In the genomic region with DNA sequence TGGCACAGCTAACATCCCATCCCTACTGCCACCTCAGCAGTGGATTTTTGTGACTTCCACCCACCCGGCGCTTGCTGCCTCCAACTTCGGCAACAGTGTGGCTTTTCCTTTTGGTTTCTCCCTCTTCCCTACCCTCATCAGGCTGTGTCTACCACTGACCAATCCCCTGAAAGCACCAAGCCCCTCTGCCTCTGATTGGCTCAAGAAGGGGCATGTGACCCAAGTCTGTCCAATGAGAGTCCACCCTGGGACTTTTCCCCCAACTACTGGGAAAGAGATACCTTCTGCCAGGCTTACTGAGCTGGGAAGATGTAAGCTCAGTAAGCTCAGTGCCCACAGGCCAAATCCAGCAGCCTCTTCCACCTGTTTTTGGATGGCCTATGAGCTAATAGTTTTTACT, we compare ENCODE assay signal across 16 cellular contexts. TPM values are rescaled to one million over a fixed set of nuclear protein-coding genes. Genes with fewer than 3 reads are reported as not detected.
DNase-seq lines count a peak whose midpoint lies in the region; ATAC-seq and TF ChIP-seq lines count a peak whose summit lies in the region.
"Had no signal": no experiment of that assay in that cellular context is flagged by ENCODE, and none has a peak within 500 bp of the region (broad histone marks: within the 10 kb centered on the region; RNA-seq: fewer than 3 reads in every experiment).

No MANE protein-coding gene starts in this region.

- POLR2A ChIA-PET in HEK293 (lab: Yijun Ruan, JAX), result interaction anchor here (1.5 kb wide), 1 partner anchor 26 kb away, joined by 5 read pairs; a partner anchor contains a TSS

- peaks cover 33% of the 10 kb centered on the region for H3K4me1 Mint-ChIP-seq in T-helper 17 cell
- peaks cover 50% of the 10 kb centered on the region for H3K4me1 Mint-ChIP-seq in stimulated activated memory B cell treated with anti-CD40 and anti-IgM and Interleukin-4, amounts not matched to agents 10 μg/mL and 1 μg/mL and 100 μg/mL, for 72 hours

- H3K9me3 ChIP-seq in BE2C (no peaks in the 10 kb centered on the region), HEK293 (ENCODE audit: control insufficient read depth, insufficient read depth, low read depth, low read length) (no peaks in the 10 kb centered on the region), T-helper 17 cell (ENCODE audit: control insufficient read depth, low read length, poor library complexity, severe bottlenecking) (no peaks in the 10 kb centered on the region)
- H3K9me3 ChIP-seq: neutrophil had no signal

- TF ChIP-seq CTCF in BE2C (IDR thresholded peaks at IDR 0.05; ENCODE audit: low read depth, low read length), result no peak
- TF ChIP-seq CTCF in HEK293 (tag by site-specific recombination; IDR thresholded peaks at IDR 0.05), result no peak

- peaks cover 2% of the 10 kb centered on the region for H3K9me3 Mint-ChIP-seq in stimulated activated memory B cell treated with anti-CD40 and anti-IgM and Interleukin-4, amounts not matched to agents 10 μg/mL and 1 μg/mL and 100 μg/mL, for 72 hours
- H3K9me3 Mint-ChIP-seq: activated naive CD4-positive, alpha-beta T cell treated with anti-CD3 and anti-CD28 coated beads, Interleukin-2, amount 50 U/mL, for 24 hours; CD4-positive, CD25-positive, alpha-beta regulatory T cell had no signal

- H3K4me3 ChIP-seq in BE2C (ENCODE audit: low read depth, low read length) (no peak overlapping the region), HEK293 (ENCODE audit: low read depth, low read length) (no peak overlapping the region)
- H3K4me3 ChIP-seq: lung had no signal

- ATAC-seq in T-helper 17 cell (peak; percentile 40), GM18505 (IDR thresholded peaks at IDR 0.05; ENCODE audit: unreplicated experiment) (no peak)
- ATAC-seq in stimulated activated memory B cell treated with anti-CD40 and anti-IgM and Interleukin-4, amounts not matched to agents 10 μg/mL and 1 μg/mL and 100 μg/mL, for 72 hours, result no peak

- H3K36me3 ChIP-seq in BE2C (peaks cover 83% of the 10 kb centered on the region), HEK293 (ENCODE audit: control insufficient read depth in 2 of 2, insufficient read depth in 1 of 2, low read length in 2 of 2) (peaks cover 16 to 86% of the 10 kb centered on the region in 2 experiments)

- H3K27ac ChIP-seq in HEK293 (ENCODE audit: extremely low read depth, low read depth, low read length), result no peak overlapping the region
- H3K27ac ChIP-seq: epithelial cell of prostate, neutrophil had no signal

- no peak overlapping the region for H3K27ac Mint-ChIP-seq in T-helper 17 cell
- H3K27ac Mint-ChIP-seq in stimulated activated memory B cell treated with anti-CD40 and anti-IgM and Interleukin-4, amounts not matched to agents 10 μg/mL and 1 μg/mL and 100 μg/mL, for 72 hours, result no peak overlapping the region
- H3K27ac Mint-ChIP-seq: activated naive CD4-positive, alpha-beta T cell treated with anti-CD3 and anti-CD28 coated beads, Interleukin-2, amount 50 U/mL, for 24 hours; CD4-positive, CD25-positive, alpha-beta regulatory T cell had no signal

- H3K27me3 ChIP-seq in BE2C, result no peaks in the 10 kb centered on the region
- H3K27me3 ChIP-seq: neutrophil had no signal

- no peaks in the 10 kb centered on the region for H3K27me3 Mint-ChIP-seq in T-helper 17 cell
- no peaks in the 10 kb centered on the region for H3K27me3 Mint-ChIP-seq in stimulated activated memory B cell treated with anti-CD40 and anti-IgM and Interleukin-4, amounts not matched to agents 10 μg/mL and 1 μg/mL and 100 μg/mL, for 72 hours
- H3K27me3 Mint-ChIP-seq: activated naive CD4-positive, alpha-beta T cell treated with anti-CD3 and anti-CD28 coated beads, Interleukin-2, amount 50 U/mL, for 24 hours; CD4-positive, CD25-positive, alpha-beta regulatory T cell had no signal

- H3K4me1 ChIP-seq in BE2C (no peaks in the 10 kb centered on the region), HEK293 (ENCODE audit: control insufficient read depth, insufficient read depth, low read length) (no peaks in the 10 kb centered on the region)

- no peak overlapping the region for H3K4me3 Mint-ChIP-seq in T-helper 17 cell
- H3K4me3 Mint-ChIP-seq in stimulated activated memory B cell treated with anti-CD40 and anti-IgM and Interleukin-4, amounts not matched to agents 10 μg/mL and 1 μg/mL and 100 μg/mL, for 72 hours, result no peak overlapping the region
- H3K4me3 Mint-ChIP-seq: activated naive CD4-positive, alpha-beta T cell treated with anti-CD3 and anti-CD28 coated beads, Interleukin-2, amount 50 U/mL, for 24 hours; CD4-positive, CD25-positive, alpha-beta regulatory T cell had no signal

- DNase-seq in BE2C (peak; percentile 43), T-helper 17 cell (no peak), iPS-NIHi11 (ENCODE audit: low spot score) (peak; percentile 62), GF-D8 (lab: John Stamatoyannopoulos, UW) (no peak), SKM-1 treated with dmso at 0.1 percent for 144 hours (lab: John Stamatoyannopoulos, UW; ENCODE audit: unreplicated experiment) (no peak)
- DNase-seq: CD4-positive, CD25-positive, alpha-beta regulatory T cell; hippocampal formation; OCI-M1; T1000 had no signal

- peaks cover 8% of the 10 kb centered on the region for H3K36me3 Mint-ChIP-seq in T-helper 17 cell (ENCODE audit: low read depth)
- H3K36me3 Mint-ChIP-seq in stimulated activated memory B cell treated with anti-CD40 and anti-IgM and Interleukin-4, amounts not matched to agents 10 μg/mL and 1 μg/mL and 100 μg/mL, for 72 hours, result peaks cover 76% of the 10 kb centered on the region

- CTCF ChIA-PET in HEK293 (lab: Yijun Ruan, JAX), result no interaction called here

- no peak for TF ChIP-seq POLR2A in GM18505 (IDR thresholded peaks at IDR 0.05; ENCODE audit: borderline replicate concordance, extremely low read depth, insufficient read depth, insufficient read length)

TF ChIP-seq in HEK293, 187 proteins besides CTCF, POLR2A, EP300 and RAD21:
- TF ChIP-seq, protein P1, sequence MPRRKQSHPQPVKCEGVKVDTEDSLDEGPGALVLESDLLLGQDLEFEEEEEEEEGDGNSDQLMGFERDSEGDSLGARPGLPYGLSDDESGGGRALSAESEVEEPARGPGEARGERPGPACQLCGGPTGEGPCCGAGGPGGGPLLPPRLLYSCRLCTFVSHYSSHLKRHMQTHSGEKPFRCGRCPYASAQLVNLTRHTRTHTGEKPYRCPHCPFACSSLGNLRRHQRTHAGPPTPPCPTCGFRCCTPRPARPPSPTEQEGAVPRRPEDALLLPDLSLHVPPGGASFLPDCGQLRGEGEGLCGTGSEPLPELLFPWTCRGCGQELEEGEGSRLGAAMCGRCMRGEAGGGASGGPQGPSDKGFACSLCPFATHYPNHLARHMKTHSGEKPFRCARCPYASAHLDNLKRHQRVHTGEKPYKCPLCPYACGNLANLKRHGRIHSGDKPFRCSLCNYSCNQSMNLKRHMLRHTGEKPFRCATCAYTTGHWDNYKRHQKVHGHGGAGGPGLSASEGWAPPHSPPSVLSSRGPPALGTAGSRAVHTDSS (tag by site-specific recombination; IDR thresholded peaks at IDR 0.05), result no peak
- TF ChIP-seq SP3 (tag by site-specific recombination; IDR thresholded peaks at IDR 0.05) (no peak), SP2 (tag by site-specific recombination; IDR thresholded peaks at IDR 0.05) (peak; percentile 33; the same call in 1 of the 2 replicates), ZNF404 (tag by site-specific recombination; IDR thresholded peaks at IDR 0.05) (no peak)

RNA-seq across cellular contexts. Expression of a gene that starts 5.8 kb away (rescaled TPM):
- polyA plus RNA-seq in BE2C (2012; ENCODE audit: insufficient read depth, insufficient read length, low read depth), result 248 TPM
- total RNA-seq in T-helper 17 cell, result 10 to 100 TPM; 60.7 to 70.2 TPM

RNA-seq across cellular contexts. Expression of a gene that starts 6.8 kb away (rescaled TPM):
- 46.1 TPM for polyA plus RNA-seq in BE2C (2012; ENCODE audit: insufficient read depth, insufficient read length, low read depth)
- under 1 TPM; 0.27 to 0.42 TPM for total RNA-seq in T-helper 17 cell

RNA-seq across cellular contexts. Expression of a gene that starts 26.1 kb away (rescaled TPM):
- 41.8 TPM for polyA plus RNA-seq in BE2C (2012; ENCODE audit: insufficient read depth, insufficient read length, low read depth)
- 10 to 100 TPM; 36.4 to 41.8 TPM for total RNA-seq in T-helper 17 cell

Comparison
In these comparisons a context has a peak if more than half of its experiments do, and no peak if none do; other contexts are left out.
1. DNase-seq: peak in BE2C (single experiment) and iPS-NIHi11 (single experiment); none in T-helper 17 cell (0 of 3), GF-D8 (single experiment) and SKM-1 treated with dmso at 0.1 percent for 144 hours (single experiment).